1 cellular context compared by ENCODE assay signal in genomic region chr1:39026051-39026946, GRCh38.
TF ChIP-seq lines count a peak whose summit lies in the region.

NDUFS5 (plus strand) TSS chr1:39026350; CDS start chr1:39028725, 2,375 bp downstream.

TF ChIP-seq in HEK293, 187 proteins besides CTCF, POLR2A, EP300 and RAD21 (continued from another document):
- TF ChIP-seq PRDM2 (tag by site-specific recombination; IDR thresholded peaks at IDR 0.05; ENCODE audit: borderline replicate concordance), result no peak
- no peak for TF ChIP-seq ZNF555 (tag by site-specific recombination; conservative IDR thresholded peaks at IDR 0.05)
